8 cellular contexts compared by ENCODE assay signal in genomic region chr5:102223542-102224444, GRCh38.
A peak's percentile ranks its signal among the peaks of the same experiment; 100 is the strongest.
DNase-seq lines count a peak whose midpoint lies in the region; FAIRE-seq and TF ChIP-seq lines count a peak whose summit lies in the region.

No MANE protein-coding gene starts in this region.

- no peaks in the 10 kb centered on the region for H3F3A ChIP-seq in GM23248 (ENCODE audit: insufficient read depth)

- H3K36me3 Mint-ChIP-seq in nephron progenitor cell (ENCODE audit: low read depth): peaks cover 10% of the 10 kb centered on the region
- no peaks in the 10 kb centered on the region for H3K36me3 Mint-ChIP-seq in activated naive CD4-positive, alpha-beta T cell treated with anti-CD3 and anti-CD28 coated beads, Interleukin-2, amount 10 ng/mL, durations not matched to agents 7 days and 5 days

- H3K4me1 Mint-ChIP-seq in nephron progenitor cell: no peaks in the 10 kb centered on the region
- no peaks in the 10 kb centered on the region for H3K4me1 Mint-ChIP-seq in activated naive CD4-positive, alpha-beta T cell treated with anti-CD3 and anti-CD28 coated beads, Interleukin-2, amount 10 ng/mL, durations not matched to agents 7 days and 5 days

- H3K9me2 ChIP-seq in GM23248 (ENCODE audit: insufficient read depth): no peaks in the 10 kb centered on the region

- no peak overlapping the region for H3K4me3 Mint-ChIP-seq in nephron progenitor cell
- no peak overlapping the region for H3K4me3 Mint-ChIP-seq in activated naive CD4-positive, alpha-beta T cell treated with anti-CD3 and anti-CD28 coated beads, Interleukin-2, amount 10 ng/mL, durations not matched to agents 7 days and 5 days

- 52 to 60% methylated on average over 5 of the region's 5 CpGs for WGBS in GM23248 (ENCODE audit: low coverage in 1 of 2, low lambda C conversion rate in 2 of 2, missing lambda C conversion rate in 2 of 2), 2 experiments

- no peak overlapping the region for H3K27ac ChIP-seq in GM23248

- no peak overlapping the region for H3K27ac Mint-ChIP-seq in nephron progenitor cell
- H3K27ac Mint-ChIP-seq in activated naive CD4-positive, alpha-beta T cell treated with anti-CD3 and anti-CD28 coated beads, Interleukin-2, amount 10 ng/mL, durations not matched to agents 7 days and 5 days: no peak overlapping the region

- no peaks in the 10 kb centered on the region for H3K4me1 ChIP-seq in GM23248 (ENCODE audit: insufficient read depth)

- no peak overlapping the region for H3K4me2 ChIP-seq in GM23248 (ENCODE audit: unreplicated experiment)

- no peak overlapping the region for H3K9ac ChIP-seq in GM23248

- no peaks in the 10 kb centered on the region for H3K27me3 Mint-ChIP-seq in nephron progenitor cell (ENCODE audit: low read depth, poor library complexity)
- H3K27me3 Mint-ChIP-seq in activated naive CD4-positive, alpha-beta T cell treated with anti-CD3 and anti-CD28 coated beads, Interleukin-2, amount 10 ng/mL, durations not matched to agents 7 days and 5 days: peaks cover 1% of the 10 kb centered on the region

- TF ChIP-seq CTCF in bronchial epithelial cell (IDR thresholded peaks at IDR 0.05; ENCODE audit: insufficient read depth, low read length, severe bottlenecking): peak; percentile 48
- TF ChIP-seq CTCF in nephron progenitor cell (IDR thresholded peaks at IDR 0.05): peak; percentile 85

- CTCF ChIA-PET in activated naive CD4-positive, alpha-beta T cell treated with anti-CD3 and anti-CD28 coated beads, Interleukin-2, amount 10 ng/mL, durations not matched to agents 7 days and 5 days (lab: Charles Lee): no interaction called here

- no peaks in the 10 kb centered on the region for H3K79me2 ChIP-seq in GM23248 (ENCODE audit: insufficient read depth)

- no peak overlapping the region for H2AFZ ChIP-seq in GM23248

- H3K4me3 ChIP-seq in GM23248 (no peak overlapping the region), bronchial epithelial cell (ENCODE audit: low read depth, low read length) (no peak overlapping the region)

- no peaks in the 10 kb centered on the region for H3K36me3 ChIP-seq in GM23248 (ENCODE audit: low read depth)
- H3K36me3 ChIP-seq in bronchial epithelial cell (ENCODE audit: control insufficient read depth, insufficient read depth, low read length): no peaks in the 10 kb centered on the region

- H3K9me3 ChIP-seq in GM23248 (ENCODE audit: low read depth): no peaks in the 10 kb centered on the region

- H4K20me1 ChIP-seq in GM23248 (ENCODE audit: insufficient read depth): no peaks in the 10 kb centered on the region

- in situ Hi-C loops in GM23248 (cut with MboI): no loop called here

- peak; percentile 2 for DNase-seq in DMS153 treated with DMSO at 0.1 percent for 48 hours (lab: John Stamatoyannopoulos, UW; ENCODE audit: unreplicated experiment)
- no peak for DNase-seq in DMS153 (lab: John Stamatoyannopoulos, UW)
- peak; percentile 22 for DNase-seq in GM23248
- peak; percentile 35 to 45 for DNase-seq in NCI-H2081 (lab: John Stamatoyannopoulos, UW)
- DNase-seq in bronchial epithelial cell (ENCODE audit: low read depth): peak; percentile 53
- DNase-seq in nephron progenitor cell: peak; percentile 16
- DNase-seq in activated naive CD4-positive, alpha-beta T cell treated with anti-CD3 and anti-CD28 coated beads, Interleukin-2, amount 10 ng/mL, durations not matched to agents 7 days and 5 days: no peak
- DNase-seq in activated CD4-positive, alpha-beta T cell treated with anti-CD3 and anti-CD28 coated beads, Interleukin-2, amount 50 U/mL, for 1 hour: no peak

- H3K27me3 ChIP-seq in GM23248 (replicated peaks; ENCODE audit: insufficient read depth): no peaks in the 10 kb centered on the region
- no peaks in the 10 kb centered on the region for H3K27me3 ChIP-seq in bronchial epithelial cell (ENCODE audit: control insufficient read depth, insufficient read depth, low read length)

- no peak for FAIRE-seq in bronchial epithelial cell (lab: Jason Lieb, UNC)

- H3K9me3 Mint-ChIP-seq in nephron progenitor cell: peaks cover 20% of the 10 kb centered on the region
- no peaks in the 10 kb centered on the region for H3K9me3 Mint-ChIP-seq in activated naive CD4-positive, alpha-beta T cell treated with anti-CD3 and anti-CD28 coated beads, Interleukin-2, amount 10 ng/mL, durations not matched to agents 7 days and 5 days

Comparison
In these comparisons a context has a peak if more than half of its experiments do, and no peak if none do; other contexts are left out.
1. DNase-seq: peak in DMS153 treated with DMSO at 0.1 percent for 48 hours (single experiment), GM23248 (single experiment), NCI-H2081 (2 of 2), bronchial epithelial cell (single experiment) and nephron progenitor cell (single experiment); none in DMS153 (single experiment), activated naive CD4-positive, alpha-beta T cell treated with anti-CD3 and anti-CD28 coated beads, Interleukin-2, amount 10 ng/mL, durations not matched to agents 7 days and 5 days (single experiment) and activated CD4-positive, alpha-beta T cell treated with anti-CD3 and anti-CD28 coated beads, Interleukin-2, amount 50 U/mL, for 1 hour (single experiment).